19 cellular contexts compared by ENCODE assay signal in genomic region chr12:57715786-57716185, GRCh38. TPM values are rescaled to one million over a fixed set of nuclear protein-coding genes. Genes with fewer than 3 reads are reported as not detected.
DNase-seq lines count a peak whose midpoint lies in the region; ATAC-seq and TF ChIP-seq lines count a peak whose summit lies in the region.
"Had no signal": no experiment of that assay in that cellular context is flagged by ENCODE, and none has a peak within 500 bp of the region (broad histone marks: within the 10 kb centered on the region; RNA-seq: fewer than 3 reads in every experiment).

No MANE protein-coding gene starts in this region.

- no peak for TF ChIP-seq CTCF in SK-N-SH (IDR thresholded peaks at IDR 0.05)
- no peak for TF ChIP-seq CTCF in esophagus muscularis mucosa (IDR thresholded peaks at IDR 0.05)
- no peak for TF ChIP-seq CTCF in esophagus squamous epithelium (IDR thresholded peaks at IDR 0.05)

- POLR2A ChIA-PET in SK-N-SH (lab: Yijun Ruan, JAX): no interaction called here

- H3K4me2 ChIP-seq in SK-N-SH: no peak overlapping the region

- H3K36me3 ChIP-seq in SK-N-SH (replicated peaks in 1 of 2; ENCODE audit: control insufficient read depth in 1 of 2, insufficient read depth in 2 of 2, low read length in 1 of 2) (peaks cover 32 to 33% of the 10 kb centered on the region in 2 experiments), esophagus muscularis mucosa (peaks cover 49 to 92% (median 69%) of the 10 kb centered on the region in 4 donors), esophagus squamous epithelium (peaks cover 16 to 98% (median 49%) of the 10 kb centered on the region in 3 donors)

- no peaks in the 10 kb centered on the region for H3K9me3 Mint-ChIP-seq in IgD-negative memory B cell
- no peaks in the 10 kb centered on the region for H3K9me3 Mint-ChIP-seq in stimulated activated effector memory CD8-positive, alpha-beta T cell treated with anti-CD3 and anti-CD28 coated beads, Interleukin-12 subunit alpha, Interleukin-12 subunit beta, amount 100 ng/mL, for 72 hours

- H3K9me2 ChIP-seq in SK-N-SH: no peaks in the 10 kb centered on the region

- WGBS in SK-N-SH (ENCODE audit: low lambda C conversion rate): 94% methylated on average over 12 of the region's 12 CpGs
- 89% methylated on average over 10 of the region's 12 CpGs for WGBS in esophagus muscularis mucosa
- 90 to 96% methylated on average over 4 to 12 of the region's 12 CpGs for WGBS in esophagus squamous epithelium, 2 donors

- peak overlapping the region in 2 of 3 donors; percentile 39 to 76 for H3K27ac Mint-ChIP-seq in IgD-negative memory B cell
- H3K27ac Mint-ChIP-seq in stimulated activated effector memory CD8-positive, alpha-beta T cell treated with anti-CD3 and anti-CD28 coated beads, Interleukin-12 subunit alpha, Interleukin-12 subunit beta, amount 100 ng/mL, for 72 hours: peak overlapping the region; percentile 61

- H3K4me1 Mint-ChIP-seq in IgD-negative memory B cell: peaks cover 5 to 17% (median 6%) of the 10 kb centered on the region in 3 donors
- peaks cover 5% of the 10 kb centered on the region for H3K4me1 Mint-ChIP-seq in stimulated activated effector memory CD8-positive, alpha-beta T cell treated with anti-CD3 and anti-CD28 coated beads, Interleukin-12 subunit alpha, Interleukin-12 subunit beta, amount 100 ng/mL, for 72 hours

- H3K9me3 ChIP-seq in SK-N-SH (peaks cover 8% of the 10 kb centered on the region), esophagus muscularis mucosa (no peaks in the 10 kb centered on the region), esophagus squamous epithelium (no peaks in the 10 kb centered on the region)

- peak overlapping the region in 2 of 4 donors; percentile 70 to 81 for H3K4me3 Mint-ChIP-seq in IgD-negative memory B cell
- no peak overlapping the region for H3K4me3 Mint-ChIP-seq in stimulated activated effector memory CD8-positive, alpha-beta T cell treated with anti-CD3 and anti-CD28 coated beads, Interleukin-12 subunit alpha, Interleukin-12 subunit beta, amount 100 ng/mL, for 72 hours

- no peaks in the 10 kb centered on the region for H3K27me3 Mint-ChIP-seq in IgD-negative memory B cell

- intact Hi-C loops in esophagus muscularis mucosa (cut with DNase I): no loop called here
- intact Hi-C loops in esophagus squamous epithelium (cut with DNase I): no loop called here

- H3K27ac ChIP-seq in SK-N-SH (ENCODE audit: low read depth in 2 of 2, low read length in 1 of 2): no peak overlapping the region
- no peak overlapping the region for H3K27ac ChIP-seq in esophagus muscularis mucosa (replicated peaks in 1 of 4)
- H3K27ac ChIP-seq in esophagus squamous epithelium: no peak overlapping the region
- H3K27ac ChIP-seq: 22Rv1, C4-2B had no signal

- H3K4me3 ChIP-seq in SK-N-SH (ENCODE audit: low read depth in 2 of 2, low read length in 1 of 2) (no peak overlapping the region), esophagus muscularis mucosa (no peak overlapping the region), esophagus squamous epithelium (no peak overlapping the region)

- H3F3A ChIP-seq in SK-N-SH (replicated peaks; ENCODE audit: insufficient read depth): peaks cover 4% of the 10 kb centered on the region

- DNase-seq in SK-N-SH (peak; percentile 1), esophagus muscularis mucosa (ENCODE audit: extremely low spot score) (peak; percentile 21), NCI-H128 (lab: John Stamatoyannopoulos, UW; ENCODE audit: unreplicated experiment) (no peak), esophagus squamous epithelium (lab: John Stamatoyannopoulos, UW) (no peak), foreskin melanocyte (no peak)
- no peak for DNase-seq in stimulated activated effector memory CD8-positive, alpha-beta T cell treated with anti-CD3 and anti-CD28 coated beads, Interleukin-12 subunit alpha, Interleukin-12 subunit beta, amount 100 ng/mL, for 72 hours (ENCODE audit: low spot score in 2 of 2)
- DNase-seq: AML-193, EL, GF-D8, Kasumi-1, NCI-H1694 treated with DMSO at 0.1 percent for 48 hours, NCI-H2081 treated with DMSO at 0.1 percent for 48 hours, NCI-H446, NCI-H526, SHP77 had no signal

- H3K4me1 ChIP-seq in SK-N-SH (ENCODE audit: control insufficient read depth in 1 of 2, insufficient read depth in 2 of 2, low read depth in 1 of 2, low read length in 1 of 2): no peaks in the 10 kb centered on the region
- H3K4me1 ChIP-seq in esophagus muscularis mucosa: no peaks in the 10 kb centered on the region
- H3K4me1 ChIP-seq in esophagus squamous epithelium: no peaks in the 10 kb centered on the region

- H3K36me3 Mint-ChIP-seq in IgD-negative memory B cell: peaks cover 7% of the 10 kb centered on the region
- peaks cover 91% of the 10 kb centered on the region for H3K36me3 Mint-ChIP-seq in stimulated activated effector memory CD8-positive, alpha-beta T cell treated with anti-CD3 and anti-CD28 coated beads, Interleukin-12 subunit alpha, Interleukin-12 subunit beta, amount 100 ng/mL, for 72 hours

- CTCF ChIA-PET in SK-N-SH (lab: Yijun Ruan, JAX): interaction anchor here (3.0 kb wide), 1 partner anchor 10 kb away, joined by 17 read pairs; no protein-coding TSS in a partner anchor

- ATAC-seq in SK-N-SH treated with all-trans-retinoic acid at 6 μM for 48 hours: no peak
- no peak for ATAC-seq in stimulated activated effector memory CD8-positive, alpha-beta T cell treated with anti-CD3 and anti-CD28 coated beads, Interleukin-12 subunit alpha, Interleukin-12 subunit beta, amount 100 ng/mL, for 72 hours

- TF ChIP-seq RAD21 in SK-N-SH (IDR thresholded peaks at IDR 0.05; ENCODE audit: low read length): no peak

- no peaks in the 10 kb centered on the region for H3K27me3 ChIP-seq in SK-N-SH (ENCODE audit: insufficient read depth)
- H3K27me3 ChIP-seq in esophagus muscularis mucosa: no peaks in the 10 kb centered on the region
- no peaks in the 10 kb centered on the region for H3K27me3 ChIP-seq in esophagus squamous epithelium

- no peak overlapping the region for H3K9ac ChIP-seq in SK-N-SH

- no peaks in the 10 kb centered on the region for H4K20me1 ChIP-seq in SK-N-SH (ENCODE audit: insufficient read depth)

- H3K79me2 ChIP-seq in SK-N-SH (ENCODE audit: insufficient read depth): no peaks in the 10 kb centered on the region

- TF ChIP-seq EP300 in SK-N-SH (IDR thresholded peaks at IDR 0.05; ENCODE audit: borderline replicate concordance in 1 of 2, low read depth in 1 of 2, low read length in 1 of 2): no peak
- TF ChIP-seq EP300 in esophagus muscularis mucosa (IDR thresholded peaks at IDR 0.05): no peak

- no peak overlapping the region for H2AFZ ChIP-seq in SK-N-SH (ENCODE audit: low read depth)

- TF ChIP-seq POLR2A in esophagus muscularis mucosa (IDR thresholded peaks at IDR 0.05; ENCODE audit: low read depth) (no peak), esophagus squamous epithelium (IDR thresholded peaks at IDR 0.05) (no peak)

TF ChIP-seq in SK-N-SH, 30 proteins besides CTCF, POLR2A, EP300 and RAD21 (continues in another document):
- no peak for TF ChIP-seq CHD2 (IDR thresholded peaks at IDR 0.05; ENCODE audit: low read length, partially characterized antibody)
- TF ChIP-seq ELF1 (IDR thresholded peaks at IDR 0.05): no peak
- no peak for TF ChIP-seq SMC3 (IDR thresholded peaks at IDR 0.05; ENCODE audit: low read depth, low read length)
- TF ChIP-seq RFX5 (IDR thresholded peaks at IDR 0.05; ENCODE audit: low read length): no peak
- TF ChIP-seq TCF12 (IDR thresholded peaks at IDR 0.05): no peak

TF ChIP-seq in SK-N-SH treated with all-trans-retinoic acid at 6 μM for 48 hours, 23 proteins besides CTCF, POLR2A, EP300 and RAD21:
- TF ChIP-seq ZFP30 (CRISPR knock-in tag; IDR thresholded peaks at IDR 0.05) (no peak), BACH2 (CRISPR knock-in tag; IDR thresholded peaks at IDR 0.05; ENCODE audit: borderline replicate concordance) (no peak), ZNF8 (CRISPR knock-in tag; IDR thresholded peaks at IDR 0.05) (no peak)

RNA-seq across cellular contexts. Expression of gene OS9, which starts 21.9 kb away (rescaled TPM):
- polyA plus RNA-seq in SK-N-SH (2012; rRNA removed): 280 and 362 TPM in 2 replicates
- polyA plus RNA-seq in SK-N-SH (2012; cell fraction: cytosol; rRNA removed): 176 and 275 TPM in 2 replicates
- polyA plus RNA-seq in SK-N-SH (2012; cell fraction: nucleus; rRNA removed): 378 and 386 TPM in 2 replicates
- polyA plus RNA-seq in IgD-negative memory B cell: 70.4 TPM
- total RNA-seq in esophagus muscularis mucosa: 100 to 1,000 TPM; 139 to 223 (median 148) TPM
- 100 to 1,000 TPM; 151 to 231 (median 168) TPM for total RNA-seq in esophagus squamous epithelium

RNA-seq across cellular contexts. Expression of gene AGAP2, which starts 22.8 kb away (rescaled TPM):
- polyA plus RNA-seq in SK-N-SH (2012; rRNA removed) (3.9 and 5.2 TPM in 2 replicates), IgD-negative memory B cell (4.1 TPM)
- 1.7 and 2.9 TPM in 2 replicates for polyA plus RNA-seq in SK-N-SH (2012; cell fraction: cytosol; rRNA removed)
- 19.2 and 24.6 TPM in 2 replicates for polyA plus RNA-seq in SK-N-SH (2012; cell fraction: nucleus; rRNA removed)
- total RNA-seq in esophagus muscularis mucosa (10 to 100 TPM in 1 of 4 donors, 1 to 10 TPM in 3; 2.5 to 11.2 (median 3.6) TPM), esophagus squamous epithelium (1 to 10 TPM in 3 of 4 donors, under 1 TPM in 1; 0.88 to 2.3 (median 1.3) TPM)

RNA-seq across cellular contexts. Expression of gene TSPAN31, which starts 29.1 kb away (rescaled TPM):
- 36.8 and 42.8 TPM in 2 replicates for polyA plus RNA-seq in SK-N-SH (2012; rRNA removed)
- 41.5 and 44.8 TPM in 2 replicates for polyA plus RNA-seq in SK-N-SH (2012; cell fraction: cytosol; rRNA removed)
- 21.8 and 54.2 TPM in 2 replicates for polyA plus RNA-seq in SK-N-SH (2012; cell fraction: nucleus; rRNA removed)
- polyA plus RNA-seq in IgD-negative memory B cell: 52.8 TPM
- total RNA-seq in esophagus muscularis mucosa: 10 to 100 TPM; 34.3 to 45.1 (median 42.1) TPM
- total RNA-seq in esophagus squamous epithelium: 10 to 100 TPM; 37.2 to 62.5 (median 40.2) TPM

RNA-seq across cellular contexts. Expression of gene CDK4, which starts 36.3 kb away (rescaled TPM):
- polyA plus RNA-seq in SK-N-SH (2012; rRNA removed) (324 and 395 TPM in 2 replicates), IgD-negative memory B cell (77.4 TPM)
- 245 and 311 TPM in 2 replicates for polyA plus RNA-seq in SK-N-SH (2012; cell fraction: cytosol; rRNA removed)
- 189 and 210 TPM in 2 replicates for polyA plus RNA-seq in SK-N-SH (2012; cell fraction: nucleus; rRNA removed)
- total RNA-seq in esophagus muscularis mucosa (10 to 100 TPM; 43.6 to 85.7 (median 71.3) TPM), esophagus squamous epithelium (10 to 100 TPM; 42.8 to 96.9 (median 60.4) TPM)

RNA-seq across cellular contexts. Expression of gene MARCHF9, which starts 39.1 kb away (rescaled TPM):
- 21.2 and 24.2 TPM in 2 replicates for polyA plus RNA-seq in SK-N-SH (2012; rRNA removed)
- polyA plus RNA-seq in SK-N-SH (2012; cell fraction: cytosol; rRNA removed): 11.5 and 17.1 TPM in 2 replicates
- 37.4 and 43.9 TPM in 2 replicates for polyA plus RNA-seq in SK-N-SH (2012; cell fraction: nucleus; rRNA removed)
- polyA plus RNA-seq in IgD-negative memory B cell: 11.9 TPM
- 10 to 100 TPM in 2 of 4 donors, 1 to 10 TPM in 2; 5.6 to 16.9 (median 10.7) TPM for total RNA-seq in esophagus muscularis mucosa
- total RNA-seq in esophagus squamous epithelium: 1 to 10 TPM; 3.6 to 8.4 (median 5.3) TPM

Comparison
In these comparisons a context has a peak if more than half of its experiments do, and no peak if none do; other contexts are left out.
1. DNase-seq: peak in SK-N-SH (single experiment) and esophagus muscularis mucosa (single experiment); none in stimulated activated effector memory CD8-positive, alpha-beta T cell treated with anti-CD3 and anti-CD28 coated beads, Interleukin-12 subunit alpha, Interleukin-12 subunit beta, amount 100 ng/mL, for 72 hours (0 of 2), NCI-H128 (single experiment), esophagus squamous epithelium (single experiment) and foreskin melanocyte (single experiment).